Comparison of ENCODE assay signal across 22 cellular contexts in the genomic region with DNA sequence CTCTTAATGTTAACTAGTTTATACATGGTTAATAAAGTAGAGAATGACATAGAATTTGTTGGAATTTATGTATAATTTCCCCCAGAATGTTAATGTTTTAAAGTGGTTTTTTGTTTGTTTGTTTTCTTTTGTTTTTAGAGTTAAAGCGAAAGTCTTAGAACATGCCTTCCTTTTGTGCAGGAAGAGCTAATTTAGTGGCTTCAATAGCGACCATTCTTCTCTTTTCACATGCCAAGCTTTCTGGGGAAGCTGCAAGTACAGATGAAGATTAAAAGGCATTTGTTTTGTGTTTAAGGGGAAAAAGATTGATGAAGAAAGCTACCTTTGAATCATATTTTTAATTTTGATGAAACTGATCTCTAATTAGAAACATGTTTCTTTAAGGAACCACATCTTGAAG.
"Had no signal": no experiment of that assay in that cellular context is flagged by ENCODE, and none has a peak within 500 bp of the region (broad histone marks: within the 10 kb centered on the region; RNA-seq: fewer than 3 reads in every experiment).

No MANE protein-coding gene starts in this region.

- H3K4me3 Mint-ChIP-seq: activated CD8-positive, alpha-beta T cell treated with anti-CD3 and anti-CD28 coated beads for 36 hours; activated naive CD8-positive, alpha-beta T cell treated with anti-CD3 and anti-CD28 coated beads, Interleukin-2, amount 10 ng/mL, durations not matched to agents 7 days and 5 days; activated T-cell treated with anti-CD3 and anti-CD28 coated beads, Interleukin-2, amount 50 U/mL, for 72 hours had no signal

- DNase-seq: activated CD4-positive, alpha-beta T cell treated with anti-CD3 and anti-CD28 coated beads for 4 hours; activated CD8-positive, alpha-beta memory T cell treated with anti-CD3 and anti-CD28 coated beads, Interleukin-2, amount 50 U/mL, for 4 hours; activated CD8-positive, alpha-beta T cell treated with anti-CD3 and anti-CD28 coated beads for 36 hours; activated naive CD4-positive, alpha-beta T cell treated with anti-CD3 and anti-CD28 coated beads, Interleukin-2, amount 50 U/mL, for 16 hours; activated naive CD8-positive, alpha-beta T cell treated with anti-CD3 and anti-CD28 coated beads, Interleukin-2, amount 10 ng/mL, durations not matched to agents 7 days and 5 days; activated T-cell treated with anti-CD3 and anti-CD28 coated beads, Interleukin-2, amount 50 U/mL, for 72 hours; adrenal gland; anterior cingulate cortex; caudate nucleus; MG63; MV-4-11; NCI-H1092 treated with DMSO at 0.1 percent for 48 hours; NCI-H1417 treated with DMSO at 0.1 percent for 48 hours; NCI-H1694; NCI-H2029; NCI-H446; NCI-H524; SIG-M5; T-helper 1 cell had no signal

- H3K9me3 Mint-ChIP-seq: activated CD8-positive, alpha-beta T cell treated with anti-CD3 and anti-CD28 coated beads for 36 hours; activated naive CD8-positive, alpha-beta T cell treated with anti-CD3 and anti-CD28 coated beads, Interleukin-2, amount 10 ng/mL, durations not matched to agents 7 days and 5 days; activated T-cell treated with anti-CD3 and anti-CD28 coated beads, Interleukin-2, amount 50 U/mL, for 72 hours had no signal

- H3K36me3 Mint-ChIP-seq: activated naive CD8-positive, alpha-beta T cell treated with anti-CD3 and anti-CD28 coated beads, Interleukin-2, amount 10 ng/mL, durations not matched to agents 7 days and 5 days had no signal

- H3K4me1 Mint-ChIP-seq: activated naive CD8-positive, alpha-beta T cell treated with anti-CD3 and anti-CD28 coated beads, Interleukin-2, amount 10 ng/mL, durations not matched to agents 7 days and 5 days had no signal

- H3K27me3 ChIP-seq: adrenal gland, breast epithelium, MG63 had no signal

- H3K4me3 ChIP-seq: adrenal gland, breast epithelium, MG63, SK-N-MC had no signal

- H3K9me3 ChIP-seq: adrenal gland, breast epithelium, MG63 had no signal

- ATAC-seq: activated CD4-positive, CD25-positive, alpha-beta regulatory T cell treated with anti-CD3 and anti-CD28 coated beads, Interleukin-2, amount 50 U/mL, for 24 hours; activated CD8-positive, alpha-beta T cell treated with anti-CD3 and anti-CD28 coated beads for 36 hours; activated T-cell treated with anti-CD3 and anti-CD28 coated beads, Interleukin-2, amount 50 U/mL, for 72 hours had no signal

- H3K36me3 ChIP-seq: breast epithelium, MG63 had no signal

- H3K27ac Mint-ChIP-seq: activated CD8-positive, alpha-beta T cell treated with anti-CD3 and anti-CD28 coated beads for 36 hours; activated naive CD8-positive, alpha-beta T cell treated with anti-CD3 and anti-CD28 coated beads, Interleukin-2, amount 10 ng/mL, durations not matched to agents 7 days and 5 days; activated T-cell treated with anti-CD3 and anti-CD28 coated beads, Interleukin-2, amount 50 U/mL, for 72 hours had no signal

- H3K27ac ChIP-seq: adrenal gland, breast epithelium, SK-N-MC had no signal
